In genomic region chr6:26194774-26195375, GRCh38 we compare ENCODE assay signal across 8 cellular contexts.
A peak's percentile ranks its signal among the peaks of the same experiment; 100 is the strongest.
DNase-seq lines count a peak whose midpoint lies in the region; ATAC-seq and TF ChIP-seq lines count a peak whose summit lies in the region.

No MANE protein-coding gene starts in this region.

- no peaks in the 10 kb centered on the region for H3K9me2 ChIP-seq in SK-N-SH

- H3K36me3 ChIP-seq in SK-N-SH (replicated peaks in 1 of 2; ENCODE audit: control insufficient read depth in 1 of 2, insufficient read depth in 2 of 2, low read length in 1 of 2), result peaks cover 0 to 4% of the 10 kb centered on the region in 2 experiments
- H3K36me3 ChIP-seq in subcutaneous abdominal adipose tissue (ENCODE audit: control insufficient read depth in 5 of 5, insufficient read depth in 5 of 5, low read length in 5 of 5), result no peaks in the 10 kb centered on the region

- H4K20me1 ChIP-seq in SK-N-SH (ENCODE audit: insufficient read depth), result peaks cover 5% of the 10 kb centered on the region; the same call in 1 of the 2 replicates

- POLR2A ChIA-PET in SK-N-SH (lab: Yijun Ruan, JAX), result interaction anchor here (0.7 to 7.8 kb wide), 12 partner anchors 8 to 1630 kb away, joined by 3 to 247 read pairs (median 6); a partner anchor contains a TSS

- no peak for TF ChIP-seq EP300 in SK-N-SH (IDR thresholded peaks at IDR 0.05; ENCODE audit: borderline replicate concordance in 1 of 2, low read depth in 1 of 2, low read length in 1 of 2)

- H3K9ac ChIP-seq in SK-N-SH, result peak overlapping the region; percentile 97
- H3K9ac ChIP-seq in subcutaneous abdominal adipose tissue (ENCODE audit: low read length in 5 of 5), result peak overlapping the region; percentile 4 to 80 (median 48)

- intact Hi-C loops in posterior vena cava (cut with DNase I), result no loop called here

- no peak for TF ChIP-seq CTCF in SK-N-SH (IDR thresholded peaks at IDR 0.05)

- H3K4me1 Mint-ChIP-seq in activated naive CD8-positive, alpha-beta T cell (ENCODE audit: low read depth), result peaks cover 45% of the 10 kb centered on the region
- H3K4me1 Mint-ChIP-seq in immature natural killer cell, result peaks cover 36 to 65% of the 10 kb centered on the region in 2 donors

- no peak for DNase-seq in SK-N-SH
- no peak for DNase-seq in immature natural killer cell
- no peak for DNase-seq in activated gamma-delta T cell (lab: John Stamatoyannopoulos, UW)
- no peak for DNase-seq in posterior vena cava (ENCODE audit: low spot score)

- H3K9me3 ChIP-seq in SK-N-SH (no peaks in the 10 kb centered on the region), subcutaneous abdominal adipose tissue (ENCODE audit: control insufficient read depth in 5 of 5, low read length in 5 of 5) (peaks cover 0 to 6% (median 0%) of the 10 kb centered on the region in 5 donors)

- ATAC-seq in SK-N-SH treated with all-trans-retinoic acid at 6 μM for 48 hours (no peak), GM19395 (IDR thresholded peaks at IDR 0.05; ENCODE audit: unreplicated experiment) (no peak)

- peaks cover 52% of the 10 kb centered on the region for H3F3A ChIP-seq in SK-N-SH (replicated peaks; ENCODE audit: insufficient read depth)

- H3K27ac Mint-ChIP-seq in activated naive CD8-positive, alpha-beta T cell, result peak overlapping the region; percentile 99
- H3K27ac Mint-ChIP-seq in immature natural killer cell, result peak overlapping the region; percentile 96 to 99 (median 98)

- H3K27me3 Mint-ChIP-seq in activated naive CD8-positive, alpha-beta T cell, result no peaks in the 10 kb centered on the region
- H3K27me3 Mint-ChIP-seq in immature natural killer cell (ENCODE audit: low read depth in 3 of 3), result peaks cover 22 to 39% (median 33%) of the 10 kb centered on the region in 3 donors

- TF ChIP-seq RAD21 in SK-N-SH (IDR thresholded peaks at IDR 0.05; ENCODE audit: low read length), result no peak

- H3K4me1 ChIP-seq in SK-N-SH (ENCODE audit: control insufficient read depth in 1 of 2, insufficient read depth in 2 of 2, low read depth in 1 of 2, low read length in 1 of 2) (peaks cover 8 to 14% of the 10 kb centered on the region in 2 experiments; a peak in 2 of 4 replicates), subcutaneous abdominal adipose tissue (ENCODE audit: control insufficient read depth in 5 of 5, insufficient read depth in 5 of 5, low read length in 5 of 5) (peaks cover 4 to 37% (median 29%) of the 10 kb centered on the region in 5 donors)

- peak overlapping the region; percentile 54 for H2AFZ ChIP-seq in SK-N-SH (ENCODE audit: low read depth)

- 6% methylated on average over 9 of the region's 9 CpGs for WGBS in SK-N-SH (ENCODE audit: low lambda C conversion rate)

- H3K4me3 ChIP-seq in SK-N-SH (ENCODE audit: low read depth in 2 of 2, low read length in 1 of 2) (peak overlapping the region; percentile 84 to 96), subcutaneous abdominal adipose tissue (ENCODE audit: low read depth in 1 of 5, low read length in 5 of 5) (peak overlapping the region in 4 of 5 donors; percentile 61 to 92 (median 80))

- peak overlapping the region; percentile 91 for H3K4me2 ChIP-seq in SK-N-SH

- no peaks in the 10 kb centered on the region for H3K9me3 Mint-ChIP-seq in activated naive CD8-positive, alpha-beta T cell (ENCODE audit: low read depth)
- H3K9me3 Mint-ChIP-seq in immature natural killer cell, result no peaks in the 10 kb centered on the region

- CTCF ChIA-PET in SK-N-SH (lab: Yijun Ruan, JAX), result interaction anchor here (0.7 to 2.0 kb wide), 2 partner anchors 19 to 107 kb away, joined by 3 to 4 read pairs; no protein-coding TSS in a partner anchor

- H3K36me3 Mint-ChIP-seq in activated naive CD8-positive, alpha-beta T cell, result no peaks in the 10 kb centered on the region
- no peaks in the 10 kb centered on the region for H3K36me3 Mint-ChIP-seq in immature natural killer cell

- peaks cover 41% of the 10 kb centered on the region for H3K79me2 ChIP-seq in SK-N-SH (ENCODE audit: insufficient read depth)

- H3K27ac ChIP-seq in SK-N-SH (ENCODE audit: low read depth in 2 of 2, low read length in 1 of 2) (peak overlapping the region; percentile 87 to 94), subcutaneous abdominal adipose tissue (ENCODE audit: low read depth, low read length) (peak overlapping the region; percentile 86)

- H3K27me3 ChIP-seq in SK-N-SH (ENCODE audit: insufficient read depth) (no peaks in the 10 kb centered on the region), subcutaneous abdominal adipose tissue (ENCODE audit: control insufficient read depth in 5 of 5, insufficient read depth in 4 of 5, low read length in 5 of 5) (peaks cover 0 to 29% (median 6%) of the 10 kb centered on the region in 5 donors)

- H3K4me3 Mint-ChIP-seq in activated naive CD8-positive, alpha-beta T cell, result peak overlapping the region; percentile 95
- peak overlapping the region; percentile 92 to 99 (median 98) for H3K4me3 Mint-ChIP-seq in immature natural killer cell

TF ChIP-seq in SK-N-SH, 30 proteins besides CTCF, POLR2A, EP300 and RAD21 (continues in another document):
- TF ChIP-seq ELF1 (IDR thresholded peaks at IDR 0.05), result no peak
- no peak for TF ChIP-seq CHD2 (IDR thresholded peaks at IDR 0.05; ENCODE audit: low read length, partially characterized antibody)
- no peak for TF ChIP-seq IRF3 (IDR thresholded peaks at IDR 0.05; ENCODE audit: low read depth, low read length)
- TF ChIP-seq USF2 (IDR thresholded peaks at IDR 0.05; ENCODE audit: borderline replicate concordance, low read depth, low read length), result no peak
- TF ChIP-seq, protein P1, sequence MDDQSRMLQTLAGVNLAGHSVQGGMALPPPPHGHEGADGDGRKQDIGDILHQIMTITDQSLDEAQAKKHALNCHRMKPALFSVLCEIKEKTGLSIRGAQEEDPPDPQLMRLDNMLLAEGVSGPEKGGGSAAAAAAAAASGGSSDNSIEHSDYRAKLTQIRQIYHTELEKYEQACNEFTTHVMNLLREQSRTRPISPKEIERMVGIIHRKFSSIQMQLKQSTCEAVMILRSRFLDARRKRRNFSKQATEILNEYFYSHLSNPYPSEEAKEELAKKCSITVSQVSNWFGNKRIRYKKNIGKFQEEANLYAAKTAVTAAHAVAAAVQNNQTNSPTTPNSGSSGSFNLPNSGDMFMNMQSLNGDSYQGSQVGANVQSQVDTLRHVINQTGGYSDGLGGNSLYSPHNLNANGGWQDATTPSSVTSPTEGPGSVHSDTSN (IDR thresholded peaks at IDR 0.05), result no peak
- no peak for TF ChIP-seq NFIC (IDR thresholded peaks at IDR 0.05; ENCODE audit: borderline replicate concordance)
- no peak for TF ChIP-seq FOSL2 (IDR thresholded peaks at IDR 0.05; ENCODE audit: borderline replicate concordance, low read depth)
- no peak for TF ChIP-seq GATA2 (CRISPR knock-in tag; IDR thresholded peaks at IDR 0.05)

TF ChIP-seq in SK-N-SH treated with all-trans-retinoic acid at 6 μM for 48 hours, 23 proteins besides CTCF, POLR2A, EP300 and RAD21:
- TF ChIP-seq ARNTL (CRISPR knock-in tag; IDR thresholded peaks at IDR 0.05; ENCODE audit: borderline replicate concordance, low read depth) (no peak), BACH2 (CRISPR knock-in tag; IDR thresholded peaks at IDR 0.05; ENCODE audit: borderline replicate concordance) (no peak), CSDC2 (CRISPR knock-in tag; IDR thresholded peaks at IDR 0.05) (no peak), ZNF8 (CRISPR knock-in tag; IDR thresholded peaks at IDR 0.05) (no peak), TOX (CRISPR knock-in tag; IDR thresholded peaks at IDR 0.05; ENCODE audit: borderline replicate concordance) (no peak), OSR1 (CRISPR knock-in tag; IDR thresholded peaks at IDR 0.05) (no peak), ZFP3 (CRISPR knock-in tag; IDR thresholded peaks at IDR 0.05) (no peak), ISL1 (CRISPR knock-in tag; IDR thresholded peaks at IDR 0.05) (no peak), ZFP30 (CRISPR knock-in tag; IDR thresholded peaks at IDR 0.05) (no peak)
- TF ChIP-seq, protein P2, sequence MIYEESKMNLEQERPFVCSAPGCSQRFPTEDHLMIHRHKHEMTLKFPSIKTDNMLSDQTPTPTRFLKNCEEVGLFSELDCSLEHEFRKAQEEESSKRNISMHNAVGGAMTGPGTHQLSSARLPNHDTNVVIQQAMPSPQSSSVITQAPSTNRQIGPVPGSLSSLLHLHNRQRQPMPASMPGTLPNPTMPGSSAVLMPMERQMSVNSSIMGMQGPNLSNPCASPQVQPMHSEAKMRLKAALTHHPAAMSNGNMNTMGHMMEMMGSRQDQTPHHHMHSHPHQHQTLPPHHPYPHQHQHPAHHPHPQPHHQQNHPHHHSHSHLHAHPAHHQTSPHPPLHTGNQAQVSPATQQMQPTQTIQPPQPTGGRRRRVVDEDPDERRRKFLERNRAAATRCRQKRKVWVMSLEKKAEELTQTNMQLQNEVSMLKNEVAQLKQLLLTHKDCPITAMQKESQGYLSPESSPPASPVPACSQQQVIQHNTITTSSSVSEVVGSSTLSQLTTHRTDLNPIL (CRISPR knock-in tag; IDR thresholded peaks at IDR 0.05; ENCODE audit: low read depth), result no peak
- TF ChIP-seq, protein P3, sequence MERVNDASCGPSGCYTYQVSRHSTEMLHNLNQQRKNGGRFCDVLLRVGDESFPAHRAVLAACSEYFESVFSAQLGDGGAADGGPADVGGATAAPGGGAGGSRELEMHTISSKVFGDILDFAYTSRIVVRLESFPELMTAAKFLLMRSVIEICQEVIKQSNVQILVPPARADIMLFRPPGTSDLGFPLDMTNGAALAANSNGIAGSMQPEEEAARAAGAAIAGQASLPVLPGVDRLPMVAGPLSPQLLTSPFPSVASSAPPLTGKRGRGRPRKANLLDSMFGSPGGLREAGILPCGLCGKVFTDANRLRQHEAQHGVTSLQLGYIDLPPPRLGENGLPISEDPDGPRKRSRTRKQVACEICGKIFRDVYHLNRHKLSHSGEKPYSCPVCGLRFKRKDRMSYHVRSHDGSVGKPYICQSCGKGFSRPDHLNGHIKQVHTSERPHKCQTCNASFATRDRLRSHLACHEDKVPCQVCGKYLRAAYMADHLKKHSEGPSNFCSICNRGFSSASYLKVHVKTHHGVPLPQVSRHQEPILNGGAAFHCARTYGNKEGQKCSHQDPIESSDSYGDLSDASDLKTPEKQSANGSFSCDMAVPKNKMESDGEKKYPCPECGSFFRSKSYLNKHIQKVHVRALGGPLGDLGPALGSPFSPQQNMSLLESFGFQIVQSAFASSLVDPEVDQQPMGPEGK (CRISPR knock-in tag; IDR thresholded peaks at IDR 0.05; ENCODE audit: borderline replicate concordance), result no peak
